21 cellular contexts compared by ENCODE assay signal in genomic region chr6:136104556-136104955, GRCh38.
A peak's percentile ranks its signal among the peaks of the same experiment; 100 is the strongest.
DNase-seq lines count a peak whose midpoint lies in the region; ATAC-seq, FAIRE-seq and TF ChIP-seq lines count a peak whose summit lies in the region.
"Had no signal": no experiment of that assay in that cellular context is flagged by ENCODE, and none has a peak within 500 bp of the region (broad histone marks: within the 10 kb centered on the region; RNA-seq: fewer than 3 reads in every experiment).

No MANE protein-coding gene starts in this region.

- no peaks in the 10 kb centered on the region for H3K9me3 Mint-ChIP-seq in stimulated activated naive CD8-positive, alpha-beta T cell treated with anti-CD3 and anti-CD28 coated beads, Interleukin-15, amount 100 ng/mL, for 72 hours
- H3K9me3 Mint-ChIP-seq: T-helper 2 cell treated with Interferon-gamma antibody and Interleukin-4, amounts not matched to agents 5 μg/mL and 100 μg/mL, for 36 hours had no signal

- no peak overlapping the region for H2AFZ ChIP-seq in HepG2 (ENCODE audit: low read length)
- H2AFZ ChIP-seq: PC-9 had no signal

- DNase-seq in right lobe of liver (no peak), HepG2 (ENCODE audit: low spot score) (no peak), right atrium auricular region (ENCODE audit: low spot score) (no peak), prostate gland (ENCODE audit: low spot score) (no peak), SJCRH30 (no peak)
- no peak for DNase-seq in stimulated activated naive CD8-positive, alpha-beta T cell treated with anti-CD3 and anti-CD28 coated beads, Interleukin-15, amount 100 ng/mL, for 72 hours
- DNase-seq: brain microvascular endothelial cell; effector CD4-positive, alpha-beta T cell; kidney glomerular epithelial cell; NCI-H1436; NCI-H2171; NCI-H774; stimulated activated CD4-positive, alpha-beta T cell treated with anti-CD3 and anti-CD28 coated beads, Interleukin-4, amount 100 ng/mL, for 24 hours had no signal

- H3K36me3 ChIP-seq in right lobe of liver, result no peaks in the 10 kb centered on the region
- no peaks in the 10 kb centered on the region for H3K36me3 ChIP-seq in HepG2 (replicated peaks in 1 of 2; ENCODE audit: control insufficient read depth in 1 of 2, insufficient read depth in 2 of 2, low read length in 2 of 2)
- no peaks in the 10 kb centered on the region for H3K36me3 ChIP-seq in right atrium auricular region
- no peaks in the 10 kb centered on the region for H3K36me3 ChIP-seq in prostate gland
- no peaks in the 10 kb centered on the region for H3K36me3 ChIP-seq in SJCRH30
- H3K36me3 ChIP-seq: brain microvascular endothelial cell had no signal

- H3K9ac ChIP-seq in HepG2 (ENCODE audit: insufficient read depth, low read depth, low read length), result no peak overlapping the region

- H3K79me2 ChIP-seq in HepG2 (ENCODE audit: insufficient read depth, low read length), result no peaks in the 10 kb centered on the region

- no peaks in the 10 kb centered on the region for H3K9me3 ChIP-seq in right lobe of liver
- H3K9me3 ChIP-seq in HepG2 (ENCODE audit: low read length), result no peaks in the 10 kb centered on the region
- H3K9me3 ChIP-seq in right atrium auricular region, result no peaks in the 10 kb centered on the region
- H3K9me3 ChIP-seq in prostate gland, result no peaks in the 10 kb centered on the region
- no peaks in the 10 kb centered on the region for H3K9me3 ChIP-seq in SJCRH30 (replicated peaks)

- peaks cover 0 to 8% (median 4%) of the 10 kb centered on the region in 4 donors for H3K4me1 ChIP-seq in right lobe of liver
- H3K4me1 ChIP-seq in HepG2 (ENCODE audit: insufficient read depth, low read length), result peaks cover 9% of the 10 kb centered on the region; the same call in 1 of the 2 replicates
- peaks cover 0 to 44% of the 10 kb centered on the region in 2 donors for H3K4me1 ChIP-seq in right atrium auricular region
- no peaks in the 10 kb centered on the region for H3K4me1 ChIP-seq in prostate gland (replicated peaks)
- H3K4me1 ChIP-seq in SJCRH30, result no peaks in the 10 kb centered on the region

- no peak for TF ChIP-seq EP300 in HepG2 (IDR thresholded peaks at IDR 0.05; ENCODE audit: low read depth in 2 of 2, low read length in 2 of 2)
- no peak for TF ChIP-seq EP300 in HepG2 (CRISPR knock-in tag; IDR thresholded peaks at IDR 0.05; ENCODE audit: borderline replicate concordance)

- POLR2A ChIA-PET in HepG2 (lab: Yijun Ruan, JAX), result interaction anchor here (1.1 kb wide), 1 partner anchor 185 kb away, joined by 3 read pairs; the partner anchor contains the start of gene BCLAF1

- H3K4me1 Mint-ChIP-seq in stimulated activated naive CD8-positive, alpha-beta T cell treated with anti-CD3 and anti-CD28 coated beads, Interleukin-15, amount 100 ng/mL, for 72 hours, result no peaks in the 10 kb centered on the region

- H4K20me1 ChIP-seq in HepG2 (ENCODE audit: insufficient read depth, low read length), result no peaks in the 10 kb centered on the region

- 85% methylated on average over 2 of the region's 2 CpGs for WGBS in right lobe of liver (ENCODE audit: insufficient coverage, low coverage, low lambda C conversion rate, missing lambda C conversion rate)
- WGBS in HepG2 (ENCODE audit: low lambda C conversion rate), result 52% methylated on average over 2 of the region's 2 CpGs
- WGBS in prostate gland, result 86% methylated on average over 2 of the region's 2 CpGs

- H3K4me2 ChIP-seq in HepG2 (ENCODE audit: low read depth, low read length), result no peak overlapping the region
- H3K4me2 ChIP-seq: PC-9 had no signal

- TF ChIP-seq CTCF in right lobe of liver (IDR thresholded peaks at IDR 0.05), result no peak
- no peak for TF ChIP-seq CTCF in HepG2 (CRISPR knock-in tag; IDR thresholded peaks at IDR 0.05)
- TF ChIP-seq CTCF in right atrium auricular region (IDR thresholded peaks at IDR 0.05), result no peak
- TF ChIP-seq CTCF in prostate gland (IDR thresholded peaks at IDR 0.05), result no peak

- no peaks in the 10 kb centered on the region for H3K27me3 Mint-ChIP-seq in stimulated activated naive CD8-positive, alpha-beta T cell treated with anti-CD3 and anti-CD28 coated beads, Interleukin-15, amount 100 ng/mL, for 72 hours

- ATAC-seq in right lobe of liver (no peak), HepG2 (no peak), HG02678 (IDR thresholded peaks at IDR 0.05; ENCODE audit: unreplicated experiment) (no peak), GM19023 (IDR thresholded peaks at IDR 0.05; ENCODE audit: unreplicated experiment) (no peak)
- ATAC-seq in stimulated activated naive CD8-positive, alpha-beta T cell treated with anti-CD3 and anti-CD28 coated beads, Interleukin-15, amount 100 ng/mL, for 72 hours, result no peak

- no peak overlapping the region for H3K27ac Mint-ChIP-seq in stimulated activated naive CD8-positive, alpha-beta T cell treated with anti-CD3 and anti-CD28 coated beads, Interleukin-15, amount 100 ng/mL, for 72 hours
- H3K27ac Mint-ChIP-seq: activated naive CD8-positive, alpha-beta T cell; CD14-positive monocyte; T-helper 2 cell treated with Interferon-gamma antibody and Interleukin-4, amounts not matched to agents 5 μg/mL and 100 μg/mL, for 36 hours had no signal

- H3K27me3 ChIP-seq in right lobe of liver, result no peaks in the 10 kb centered on the region
- no peaks in the 10 kb centered on the region for H3K27me3 ChIP-seq in HepG2 (ENCODE audit: control insufficient read depth in 1 of 2, insufficient read depth in 2 of 2, low read length in 2 of 2)
- no peaks in the 10 kb centered on the region for H3K27me3 ChIP-seq in right atrium auricular region
- no peaks in the 10 kb centered on the region for H3K27me3 ChIP-seq in prostate gland (replicated peaks; ENCODE audit: insufficient read depth)
- H3K27me3 ChIP-seq in SJCRH30, result 0 out of 2 replicates have a peak, but pooled peaks cover 4% of the 10 kb centered on the region
- H3K27me3 ChIP-seq: brain microvascular endothelial cell had no signal

- H3K4me3 Mint-ChIP-seq in stimulated activated naive CD8-positive, alpha-beta T cell treated with anti-CD3 and anti-CD28 coated beads, Interleukin-15, amount 100 ng/mL, for 72 hours, result no peak overlapping the region
- H3K4me3 Mint-ChIP-seq: activated naive CD8-positive, alpha-beta T cell; CD14-positive monocyte; T-helper 2 cell treated with Interferon-gamma antibody and Interleukin-4, amounts not matched to agents 5 μg/mL and 100 μg/mL, for 36 hours had no signal

- CTCF ChIA-PET in HepG2 (lab: Yijun Ruan, JAX; ENCODE audit: low intra/inter-chr PET ratio, low total read pairs), result no interaction called here

- no peak for TF ChIP-seq RAD21 in HepG2 (CRISPR knock-in tag; IDR thresholded peaks at IDR 0.05)

- TF ChIP-seq POLR2A in right lobe of liver (IDR thresholded peaks at IDR 0.05) (no peak), HepG2 (IDR thresholded peaks at IDR 0.05; ENCODE audit: insufficient read depth in 1 of 2, low read depth in 2 of 2, low read length in 2 of 2) (no peak), prostate gland (IDR thresholded peaks at IDR 0.05) (no peak)

- no TSS peak for BruUV-seq in HepG2 (replicated peaks; lab: Mats Ljungman, UMichigan)

- FAIRE-seq in HepG2 (lab: Jason Lieb, UNC), result no peak
- FAIRE-seq: GM12892 had no signal

- intact Hi-C loops in right lobe of liver (cut with DNase I) (no loop called here), HepG2 (cut with micrococcal nuclease; ENCODE audit: unreplicated experiment) (no loop called here), prostate gland (cut with DNase I) (loop anchor here (5.0 kb wide), 1 partner anchor 67 kb away; no protein-coding TSS in a partner anchor)

- in situ Hi-C loops in HepG2 (cut with HindIII; ENCODE audit: extremely low pct_ligation_motif_present, low pct_unique_long_range_greater_than_20kb), result no loop called here

- no peak overlapping the region for H3K4me3 ChIP-seq in right lobe of liver
- H3K4me3 ChIP-seq in HepG2 (replicated peaks in 1 of 3; ENCODE audit: insufficient read depth in 1 of 3, low read depth in 2 of 3, low read length in 3 of 3), result no peak overlapping the region
- H3K4me3 ChIP-seq in right atrium auricular region, result no peak overlapping the region
- no peak overlapping the region for H3K4me3 ChIP-seq in prostate gland
- no peak overlapping the region for H3K4me3 ChIP-seq in SJCRH30
- H3K4me3 ChIP-seq: PC-9, skin epidermis had no signal

- H3K27ac ChIP-seq in right lobe of liver (peak overlapping the region in 2 of 3 donors; percentile 28 to 45), HepG2 (ENCODE audit: extremely low read length, insufficient read depth, low read length) (no peak overlapping the region), right atrium auricular region (peak overlapping the region; percentile 78 to 85), prostate gland (peak overlapping the region; percentile 39 to 44), SJCRH30 (no peak overlapping the region)
- H3K27ac ChIP-seq: brain microvascular endothelial cell, PC-9 had no signal

TF ChIP-seq in HepG2, 621 proteins besides CTCF, POLR2A, EP300 and RAD21 (continues in another document):
- no peak for TF ChIP-seq MTERF4 (CRISPR knock-in tag; IDR thresholded peaks at IDR 0.05)
- TF ChIP-seq NONO (IDR thresholded peaks at IDR 0.05), result no peak
- no peak for TF ChIP-seq NONO (CRISPR knock-in tag; conservative IDR thresholded peaks at IDR 0.05)
- TF ChIP-seq HMGXB4 (CRISPR knock-in tag; IDR thresholded peaks at IDR 0.05; ENCODE audit: borderline replicate concordance in 1 of 2, low read depth in 1 of 2), result no peak
- TF ChIP-seq ZNF777 (CRISPR knock-in tag; IDR thresholded peaks at IDR 0.05), result no peak

Comparison
In these comparisons a context has a peak if more than half of its experiments do, and no peak if none do; other contexts are left out.
1. H3K27ac ChIP-seq: peak in right lobe of liver (2 of 3), right atrium auricular region (2 of 2) and prostate gland (2 of 2); none in HepG2 (single experiment) and SJCRH30 (single experiment).